13 cellular contexts compared by ENCODE assay signal in genomic region chr5:14714706-14715105, GRCh38. TPM values are rescaled to one million over a fixed set of nuclear protein-coding genes. Genes with fewer than 3 reads are reported as not detected.
DNase-seq lines count a peak whose midpoint lies in the region; ATAC-seq, FAIRE-seq and TF ChIP-seq lines count a peak whose summit lies in the region.
"Had no signal": no experiment of that assay in that cellular context is flagged by ENCODE, and none has a peak within 500 bp of the region (broad histone marks: within the 10 kb centered on the region; RNA-seq: fewer than 3 reads in every experiment).

No MANE protein-coding gene starts in this region.

- H3K4me2 ChIP-seq in OCI-LY7 (ENCODE audit: low read length) = no peak overlapping the region

- no peak overlapping the region for H3K27ac Mint-ChIP-seq in activated CD4-positive, alpha-beta memory T cell treated with anti-CD3 and anti-CD28 coated beads for 36 hours
- peak overlapping the region in 7 of 9 donors; percentile 61 to 81 (median 75) for H3K27ac Mint-ChIP-seq in naive thymus-derived CD4-positive, alpha-beta T cell
- H3K27ac Mint-ChIP-seq in glutamatergic neuron (ENCODE audit: unreplicated experiment) = no peak overlapping the region

- H3K9me3 Mint-ChIP-seq in activated CD4-positive, alpha-beta memory T cell treated with anti-CD3 and anti-CD28 coated beads for 36 hours = no peaks in the 10 kb centered on the region
- peaks cover 0 to 2% (median 0%) of the 10 kb centered on the region in 11 donors for H3K9me3 Mint-ChIP-seq in naive thymus-derived CD4-positive, alpha-beta T cell
- peaks cover 17% of the 10 kb centered on the region for H3K9me3 Mint-ChIP-seq in glutamatergic neuron (ENCODE audit: unreplicated experiment)

- no peaks in the 10 kb centered on the region for H3K27me3 ChIP-seq in naive thymus-derived CD4-positive, alpha-beta T cell (ENCODE audit: control insufficient read depth in 2 of 2, insufficient read depth in 2 of 2, low read length in 2 of 2)

- no peak overlapping the region for H2AFZ ChIP-seq in OCI-LY7 (ENCODE audit: low read length)

- POLR2A ChIA-PET in activated CD4-positive, alpha-beta memory T cell treated with anti-CD3 and anti-CD28 coated beads for 36 hours (lab: Charles Lee) = no interaction called here
- POLR2A ChIA-PET in naive thymus-derived CD4-positive, alpha-beta T cell (lab: Charles Lee) = interaction anchor here (1.4 kb wide), 1 partner anchor 9 kb away, joined by 4 read pairs; no protein-coding TSS in a partner anchor
- POLR2A ChIA-PET in OCI-LY7 (lab: Charles Lee) = no interaction called here

- H3K27me3 Mint-ChIP-seq in activated CD4-positive, alpha-beta memory T cell treated with anti-CD3 and anti-CD28 coated beads for 36 hours = no peaks in the 10 kb centered on the region
- H3K27me3 Mint-ChIP-seq in naive thymus-derived CD4-positive, alpha-beta T cell = no peaks in the 10 kb centered on the region
- H3K27me3 Mint-ChIP-seq in glutamatergic neuron (ENCODE audit: unreplicated experiment) = peaks cover 8% of the 10 kb centered on the region

- H3K4me3 Mint-ChIP-seq in activated CD4-positive, alpha-beta memory T cell treated with anti-CD3 and anti-CD28 coated beads for 36 hours = no peak overlapping the region
- H3K4me3 Mint-ChIP-seq in naive thymus-derived CD4-positive, alpha-beta T cell = no peak overlapping the region
- no peak overlapping the region for H3K4me3 Mint-ChIP-seq in glutamatergic neuron (ENCODE audit: unreplicated experiment)

- no TSS peak for BruUV-seq in OCI-LY7 (replicated peaks; lab: Mats Ljungman, UMichigan)

- TF ChIP-seq CTCF in OCI-LY7 (conservative IDR thresholded peaks at IDR 0.05; ENCODE audit: low read length) = no peak
- no peak for TF ChIP-seq CTCF in glutamatergic neuron (IDR thresholded peaks at IDR 0.05; ENCODE audit: partially characterized antibody, unreplicated experiment)

- no peak for ATAC-seq in naive thymus-derived CD4-positive, alpha-beta T cell
- ATAC-seq: K562 had no signal

- H3K36me3 Mint-ChIP-seq in activated CD4-positive, alpha-beta memory T cell treated with anti-CD3 and anti-CD28 coated beads for 36 hours = peaks cover 60% of the 10 kb centered on the region
- H3K36me3 Mint-ChIP-seq in naive thymus-derived CD4-positive, alpha-beta T cell = peaks cover 20 to 76% (median 36%) of the 10 kb centered on the region in 5 donors
- H3K36me3 Mint-ChIP-seq in glutamatergic neuron (ENCODE audit: unreplicated experiment) = peaks cover 40% of the 10 kb centered on the region

- H3K79me2 ChIP-seq in OCI-LY7 (ENCODE audit: insufficient read depth, low read depth, low read length) = no peaks in the 10 kb centered on the region

- H3K4me3 ChIP-seq in naive thymus-derived CD4-positive, alpha-beta T cell (ENCODE audit: low read length) = no peak overlapping the region
- H3K4me3 ChIP-seq in OCI-LY7 (ENCODE audit: low read depth, low read length, poor library complexity, severe bottlenecking) = no peak overlapping the region
- H3K4me3 ChIP-seq: K562, lower lobe of right lung had no signal

- H3K9me2 ChIP-seq in OCI-LY7 (ENCODE audit: insufficient read depth, low read length) = no peaks in the 10 kb centered on the region

- no peak for FAIRE-seq in frontal cortex (lab: Jason Lieb, UNC)
- FAIRE-seq: K562, urothelium cell line had no signal

- intact Hi-C loops in activated CD4-positive, alpha-beta memory T cell treated with anti-CD3 and anti-CD28 coated beads for 36 hours (cut with micrococcal nuclease) = no loop called here
- intact Hi-C loops in naive thymus-derived CD4-positive, alpha-beta T cell (cut with micrococcal nuclease) = no loop called here
- intact Hi-C loops in OCI-LY7 (cut with micrococcal nuclease; ENCODE audit: unreplicated experiment) = no loop called here

- CTCF ChIA-PET in activated CD4-positive, alpha-beta memory T cell treated with anti-CD3 and anti-CD28 coated beads for 36 hours (lab: Charles Lee) = interaction anchor here (2.0 kb wide), 1 partner anchor 12 kb away, joined by 7 read pairs; no protein-coding TSS in a partner anchor
- CTCF ChIA-PET in naive thymus-derived CD4-positive, alpha-beta T cell (lab: Charles Lee) = no interaction called here
- CTCF ChIA-PET in OCI-LY7 (lab: Charles Lee; ENCODE audit: unreplicated experiment) = no interaction called here

- no peak overlapping the region for H3K27ac ChIP-seq in naive thymus-derived CD4-positive, alpha-beta T cell (ENCODE audit: low read depth, low read length)
- no peak overlapping the region for H3K27ac ChIP-seq in OCI-LY7 (ENCODE audit: low read depth, low read length, poor library complexity, severe bottlenecking)
- H3K27ac ChIP-seq: lower lobe of right lung had no signal

- H3K4me1 Mint-ChIP-seq in activated CD4-positive, alpha-beta memory T cell treated with anti-CD3 and anti-CD28 coated beads for 36 hours (ENCODE audit: low read depth) = peaks cover 11% of the 10 kb centered on the region
- H3K4me1 Mint-ChIP-seq in naive thymus-derived CD4-positive, alpha-beta T cell = peaks cover 11 to 45% (median 35%) of the 10 kb centered on the region in 7 donors
- peaks cover 31% of the 10 kb centered on the region for H3K4me1 Mint-ChIP-seq in glutamatergic neuron (ENCODE audit: low read depth, unreplicated experiment)

- no peaks in the 10 kb centered on the region for H3K9me3 ChIP-seq in naive thymus-derived CD4-positive, alpha-beta T cell (ENCODE audit: control insufficient read depth in 2 of 3, low read length in 3 of 3)
- H3K9me3 ChIP-seq in OCI-LY7 (ENCODE audit: low read length) = no peaks in the 10 kb centered on the region
- H3K9me3 ChIP-seq: lower lobe of right lung had no signal

- peak; percentile 67 for DNase-seq in NCI-H748 (lab: John Stamatoyannopoulos, UW; ENCODE audit: unreplicated experiment)
- DNase-seq in NCI-H748 treated with DMSO at 0.1 percent for 48 hours (lab: John Stamatoyannopoulos, UW) = no peak
- peak; percentile 34 for DNase-seq in NCI-H2107 (lab: John Stamatoyannopoulos, UW)
- DNase-seq in activated CD4-positive, alpha-beta memory T cell treated with anti-CD3 and anti-CD28 coated beads for 36 hours = peak; percentile 7
- no peak for DNase-seq in naive thymus-derived CD4-positive, alpha-beta T cell
- no peak for DNase-seq in OCI-LY7 (ENCODE audit: low spot score)
- no peak for DNase-seq in glutamatergic neuron
- DNase-seq in frontal cortex (ENCODE audit: low spot score in 2 of 2) = no peak
- DNase-seq: activated gamma-delta T cell treated with Interleukin-2 at 50 U/mL for 16 hours, foreskin melanocyte, lower lobe of right lung had no signal

- no peaks in the 10 kb centered on the region for H3K4me1 ChIP-seq in naive thymus-derived CD4-positive, alpha-beta T cell (ENCODE audit: control insufficient read depth in 2 of 2, insufficient read depth in 2 of 2, low read length in 2 of 2)
- H3K4me1 ChIP-seq in OCI-LY7 (ENCODE audit: insufficient read depth, low read length, poor library complexity, severe bottlenecking) = no peaks in the 10 kb centered on the region
- H3K4me1 ChIP-seq: lower lobe of right lung had no signal

- no peaks in the 10 kb centered on the region for H4K20me1 ChIP-seq in OCI-LY7 (ENCODE audit: insufficient read depth, low read length)

- peaks cover 0 to 70% (median 20%) of the 10 kb centered on the region in 3 experiments for H3K36me3 ChIP-seq in naive thymus-derived CD4-positive, alpha-beta T cell (ENCODE audit: control insufficient read depth in 2 of 3, insufficient read depth in 3 of 3, low read length in 3 of 3)
- H3K36me3 ChIP-seq in OCI-LY7 (ENCODE audit: insufficient read depth, low read length) = peaks cover 73% of the 10 kb centered on the region

RNA-seq across cellular contexts. Expression of gene OTULIN, which starts 50.2 kb away (rescaled TPM):
- 10 to 100 TPM; 53.3 to 53.6 TPM for total RNA-seq in activated CD4-positive, alpha-beta memory T cell treated with anti-CD3 and anti-CD28 coated beads for 36 hours
- total RNA-seq in naive thymus-derived CD4-positive, alpha-beta T cell = 10 to 100 TPM; 48.3 to 66.9 (median 58.2) TPM
- polyA plus RNA-seq in naive thymus-derived CD4-positive, alpha-beta T cell = 10 to 100 TPM; 12.1 to 13.6 TPM
- 19.2 and 28.7 TPM in 2 replicates for total RNA-seq in OCI-LY7 (2014; rRNA removed; shearing (Covaris generic))
- total RNA-seq in OCI-LY7 (2022) (45.6 and 46.3 TPM in 2 replicates), glutamatergic neuron (ENCODE audit: unreplicated experiment) (17.7 TPM), frontal cortex (11.4 TPM)

Comparison
In these comparisons a context has a peak if more than half of its experiments do, and no peak if none do; other contexts are left out.
1. DNase-seq: peak in NCI-H748 (single experiment), NCI-H2107 (single experiment) and activated CD4-positive, alpha-beta memory T cell treated with anti-CD3 and anti-CD28 coated beads for 36 hours (single experiment); none in NCI-H748 treated with DMSO at 0.1 percent for 48 hours (single experiment), naive thymus-derived CD4-positive, alpha-beta T cell (0 of 9), OCI-LY7 (single experiment), glutamatergic neuron (single experiment) and frontal cortex (0 of 2).
2. H3K27ac Mint-ChIP-seq: peak in naive thymus-derived CD4-positive, alpha-beta T cell (7 of 9); none in activated CD4-positive, alpha-beta memory T cell treated with anti-CD3 and anti-CD28 coated beads for 36 hours (single experiment) and glutamatergic neuron (single experiment).